ENCODE assay signal across 13 cellular contexts in genomic region chr13:43363156-43363918, GRCh38.
DNase-seq lines count a peak whose midpoint lies in the region; ATAC-seq, FAIRE-seq and TF ChIP-seq lines count a peak whose summit lies in the region.
"Had no signal": no experiment of that assay in that cellular context is flagged by ENCODE, and none has a peak within 500 bp of the region (broad histone marks: within the 10 kb centered on the region; RNA-seq: fewer than 3 reads in every experiment).

No MANE protein-coding gene starts in this region.

- no peak for TF ChIP-seq CTCF in IMR-90 (conservative IDR thresholded peaks at IDR 0.05; ENCODE audit: low read depth, low read length)
- no peak for TF ChIP-seq CTCF in keratinocyte (optimal IDR thresholded peaks at IDR 0.05 in 1 of 3, IDR thresholded peaks at IDR 0.05 in 1 of 3, conservative IDR thresholded peaks at IDR 0.05 in 1 of 3; ENCODE audit: extremely low read depth in 1 of 3, insufficient read depth in 2 of 3, low read length in 3 of 3)

- H4K5ac ChIP-seq in IMR-90 (ENCODE audit: low read depth, low read length): no peak overlapping the region

- H3K9me3 ChIP-seq in IMR-90 (ENCODE audit: control insufficient read depth, insufficient read depth, low read length) (peaks cover 3% of the 10 kb centered on the region; the same call in 1 of the 2 replicates), keratinocyte (ENCODE audit: control insufficient read depth, low read depth, low read length) (no peaks in the 10 kb centered on the region)
- H3K9me3 ChIP-seq: Caco-2, SJCRH30 had no signal

- no peak overlapping the region for H3K4ac ChIP-seq in IMR-90 (ENCODE audit: low read depth, low read length)

- in situ Hi-C loops in IMR-90 (cut with MboI; ENCODE audit: low sequenced_read_pairs): no loop called here

- POLR2A ChIA-PET in IMR-90 (lab: Charles Lee; ENCODE audit: unreplicated experiment): no interaction called here

- no peak for TF ChIP-seq RAD21 in IMR-90 (IDR thresholded peaks at IDR 0.05; ENCODE audit: low read length)

- BruUV-seq in IMR-90 (replicated peaks; lab: Mats Ljungman, UMichigan): no TSS peak

- peaks cover 11% of the 10 kb centered on the region for H3K4me1 ChIP-seq in IMR-90 (ENCODE audit: control insufficient read depth, insufficient read depth, low read length)
- H3K4me1 ChIP-seq in keratinocyte (ENCODE audit: control insufficient read depth, extremely low read depth, insufficient read depth, low read length): no peaks in the 10 kb centered on the region

- no peak overlapping the region for H2BK15ac ChIP-seq in IMR-90 (ENCODE audit: low read depth, low read length)

- H3K27me3 ChIP-seq in IMR-90 (ENCODE audit: control insufficient read depth, insufficient read depth, low read length) (no peaks in the 10 kb centered on the region), keratinocyte (ENCODE audit: control insufficient read depth, extremely low read depth, insufficient read depth, low read length) (no peaks in the 10 kb centered on the region), H7 (ENCODE audit: control insufficient read depth, insufficient read depth, low read length) (no peaks in the 10 kb centered on the region)
- H3K27me3 ChIP-seq: cardiac muscle cell, SJCRH30 had no signal

- H3K79me2 ChIP-seq in keratinocyte (ENCODE audit: control insufficient read depth, insufficient read depth, low read length): no peaks in the 10 kb centered on the region

- H2AFZ ChIP-seq in IMR-90 (replicated peaks; ENCODE audit: low read length, poor library complexity) (no peak overlapping the region), keratinocyte (ENCODE audit: control insufficient read depth, low read length) (peak overlapping the region; percentile 22)

- no peak overlapping the region for H3K14ac ChIP-seq in IMR-90 (replicated peaks; ENCODE audit: low read depth, low read length)

- no peak for TF ChIP-seq POLR2A in IMR-90 (IDR thresholded peaks at IDR 0.05; ENCODE audit: low read depth, low read length)

- no peaks in the 10 kb centered on the region for H4K20me1 ChIP-seq in IMR-90 (ENCODE audit: insufficient read depth, low read length)
- H4K20me1 ChIP-seq in keratinocyte (ENCODE audit: control insufficient read depth, extremely low read depth, insufficient read depth, low read length): no peaks in the 10 kb centered on the region

- intact Hi-C loops in IMR-90 (cut with micrococcal nuclease): no loop called here

- H3K4me3 ChIP-seq in IMR-90 (ENCODE audit: insufficient read depth, low read depth, low read length) (no peak overlapping the region), keratinocyte (ENCODE audit: control insufficient read depth in 2 of 3, extremely low read depth in 1 of 3, insufficient read depth in 2 of 3, low read depth in 1 of 3, low read length in 3 of 3) (no peak overlapping the region), H7 (ENCODE audit: insufficient read depth, low read depth, low read length) (no peak overlapping the region)
- H3K4me3 ChIP-seq: cardiac muscle cell, SJCRH30 had no signal

- H3K56ac ChIP-seq in IMR-90 (ENCODE audit: extremely low read depth, insufficient read depth, low read length): no peak overlapping the region

- no peak overlapping the region for H4K91ac ChIP-seq in IMR-90 (ENCODE audit: insufficient read depth, low read depth, low read length)

- H3K27ac ChIP-seq in IMR-90 (ENCODE audit: insufficient read depth, low read length): no peak overlapping the region
- no peak overlapping the region for H3K27ac ChIP-seq in keratinocyte (ENCODE audit: control insufficient read depth, insufficient read depth, low read length)
- H3K27ac ChIP-seq: cardiac muscle cell, SJCRH30 had no signal

- peak; percentile 16; the same call in 1 of the 2 replicates for ATAC-seq in IMR-90 (ENCODE audit: low read depth)
- ATAC-seq in stimulated activated naive CD8-positive, alpha-beta T cell treated with anti-CD3 and anti-CD28 coated beads, Interleukin-15, Interleukin-2, amounts not matched to agents 100 U/mL and 50 U/mL, for 24 hours: no peak

- H2AK9ac ChIP-seq in IMR-90 (replicated peaks; ENCODE audit: low read depth, low read length, poor library complexity): no peak overlapping the region

- DNase-seq in IMR-90: peak; percentile 40
- DNase-seq in amniotic epithelial cell (ENCODE audit: low read depth): peak; percentile 88
- DNase-seq in keratinocyte (ENCODE audit: low read depth, low spot score): no peak
- DNase-seq in stromal cell of bone marrow (ENCODE audit: low read depth): peak; percentile 54
- no peak for DNase-seq in OCI-M2 (lab: John Stamatoyannopoulos, UW; ENCODE audit: unreplicated experiment)
- DNase-seq in H7: no peak
- no peak for DNase-seq in stimulated activated naive CD8-positive, alpha-beta T cell treated with anti-CD3 and anti-CD28 coated beads, Interleukin-15, Interleukin-2, amounts not matched to agents 100 U/mL and 50 U/mL, for 24 hours
- DNase-seq: Caco-2, islet precursor cell, MV-4-11, NCI-H526, SJCRH30 had no signal

- H4K8ac ChIP-seq in IMR-90 (ENCODE audit: low read depth in 2 of 2, low read length in 2 of 2): no peak overlapping the region

- no CpG with 5 or more reads among the region's 5 CpGs for WGBS in IMR-90 (ENCODE audit: extremely low coverage in 2 of 2, insufficient read length in 1 of 2), 2 experiments

- dilution Hi-C loops in IMR-90 (cut with HindIII; ENCODE audit: low sequenced_read_pairs, unreplicated experiment): no loop called here
- dilution Hi-C loops in keratinocyte (cut with MboI; ENCODE audit: extremely low pct_ligation_motif_present, low sequenced_read_pairs): no loop called here

- no peaks in the 10 kb centered on the region for H3K79me1 ChIP-seq in IMR-90 (ENCODE audit: low read depth in 1 of 2, low read length in 2 of 2)

- CTCF ChIA-PET in IMR-90 (lab: Yijun Ruan, JAX): no interaction called here

- H3K9ac ChIP-seq in IMR-90 (ENCODE audit: low read depth, low read length): no peak overlapping the region
- H3K9ac ChIP-seq in keratinocyte (ENCODE audit: control insufficient read depth, extremely low read depth, insufficient read depth, low read length): no peak overlapping the region

- no peak overlapping the region for H2BK20ac ChIP-seq in IMR-90 (ENCODE audit: low read depth, low read length)

- H2BK120ac ChIP-seq in IMR-90 (ENCODE audit: low read depth, low read length): no peak overlapping the region

- H3K36me3 ChIP-seq in IMR-90 (ENCODE audit: control insufficient read depth, insufficient read depth, low read length) (no peaks in the 10 kb centered on the region), keratinocyte (ENCODE audit: control insufficient read depth in 2 of 2, extremely low read depth in 1 of 2, insufficient read depth in 2 of 2, low read length in 2 of 2) (no peaks in the 10 kb centered on the region), H7 (replicated peaks; ENCODE audit: control insufficient read depth, insufficient read depth, low read length) (no peaks in the 10 kb centered on the region)
- H3K36me3 ChIP-seq: cardiac muscle cell, SJCRH30 had no signal

- H2BK5ac ChIP-seq in IMR-90 (ENCODE audit: low read depth, low read length, poor library complexity, severe bottlenecking): no peak overlapping the region

- no peak overlapping the region for H2AK5ac ChIP-seq in IMR-90 (ENCODE audit: low read depth, low read length)

- no peak overlapping the region for H3K23ac ChIP-seq in IMR-90 (ENCODE audit: low read depth, low read length)

- H3K9me1 ChIP-seq in IMR-90 (ENCODE audit: insufficient read depth, low read length) (no peaks in the 10 kb centered on the region), keratinocyte (ENCODE audit: control insufficient read depth, extremely low read depth, insufficient read depth, low read length) (no peaks in the 10 kb centered on the region)

- H3K4me2 ChIP-seq in IMR-90 (ENCODE audit: low read depth, low read length): no peak overlapping the region; the same call in 1 of the 2 replicates
- no peak overlapping the region for H3K4me2 ChIP-seq in keratinocyte (ENCODE audit: control insufficient read depth, extremely low read depth, insufficient read depth, low read depth, low read length)

- FAIRE-seq in keratinocyte (lab: Jason Lieb, UNC): no peak

- H3K18ac ChIP-seq in IMR-90 (ENCODE audit: low read depth, low read length): no peak overlapping the region

TF ChIP-seq in IMR-90, 13 proteins besides CTCF, POLR2A, EP300 and RAD21:
- TF ChIP-seq CHD1 (IDR thresholded peaks at IDR 0.05; ENCODE audit: low read depth, low read length) (no peak), RCOR1 (IDR thresholded peaks at IDR 0.05; ENCODE audit: insufficient replicate concordance, low read length) (no peak), MXI1 (IDR thresholded peaks at IDR 0.05; ENCODE audit: borderline replicate concordance, low read depth, low read length) (no peak), MAFK (IDR thresholded peaks at IDR 0.05; ENCODE audit: low read depth, low read length) (no peak), RFX5 (IDR thresholded peaks at IDR 0.05; ENCODE audit: low read depth, low read length) (no peak), USF2 (IDR thresholded peaks at IDR 0.05; ENCODE audit: low read depth, low read length) (no peak)
TF ChIP-seq in IMR-90: peak in this region for 0.

Comparison
In these comparisons a context has a peak if more than half of its experiments do, and no peak if none do; other contexts are left out.
1. DNase-seq: peak in IMR-90 (single experiment), amniotic epithelial cell (single experiment) and stromal cell of bone marrow (single experiment); none in keratinocyte (single experiment), OCI-M2 (single experiment), H7 (single experiment) and stimulated activated naive CD8-positive, alpha-beta T cell treated with anti-CD3 and anti-CD28 coated beads, Interleukin-15, Interleukin-2, amounts not matched to agents 100 U/mL and 50 U/mL, for 24 hours (single experiment).